8 cellular contexts compared by ENCODE assay signal in genomic region chr2:232890896-232891601, GRCh38. TPM values are rescaled to one million over a fixed set of nuclear protein-coding genes. Genes with fewer than 3 reads are reported as not detected.
DNase-seq lines count a peak whose midpoint lies in the region; ATAC-seq and TF ChIP-seq lines count a peak whose summit lies in the region.

No MANE protein-coding gene starts in this region.

- H3K4me3 ChIP-seq in stomach, result no peak overlapping the region

- no peak overlapping the region for H3K27ac ChIP-seq in stomach

- peak; percentile 67 for DNase-seq in NCI-H1436 (lab: John Stamatoyannopoulos, UW)
- no peak for DNase-seq in NCI-H1436 treated with DMSO at 0.1 percent for 48 hours (lab: John Stamatoyannopoulos, UW)
- DNase-seq in left ventricle myocardium superior, result no peak
- peak; percentile 24 for DNase-seq in stomach
- DNase-seq in activated gamma-delta T cell (lab: John Stamatoyannopoulos, UW), result no peak
- DNase-seq in activated CD4-positive, alpha-beta T cell treated with anti-CD3 and anti-CD28 coated beads, Interleukin-2, amount 10 ng/mL, durations not matched to agents 7 days and 5 days, result no peak

- intact Hi-C loops in left ventricle myocardium superior (cut with micrococcal nuclease) (no loop called here), stomach (cut with DNase I; ENCODE audit: low total_unique reads) (no loop called here)

- POLR2A ChIA-PET in activated CD4-positive, alpha-beta T cell treated with anti-CD3 and anti-CD28 coated beads, Interleukin-2, amount 10 ng/mL, durations not matched to agents 7 days and 5 days (lab: Charles Lee), result no interaction called here

- TF ChIP-seq POLR2A in stomach (IDR thresholded peaks at IDR 0.05), result no peak

- no peak for TF ChIP-seq CTCF in stomach (IDR thresholded peaks at IDR 0.05)

- no peaks in the 10 kb centered on the region for H3K9me3 Mint-ChIP-seq in activated CD4-positive, alpha-beta T cell treated with anti-CD3 and anti-CD28 coated beads, Interleukin-2, amount 10 ng/mL, durations not matched to agents 7 days and 5 days

- H3K27me3 ChIP-seq in stomach, result peaks cover 0 to 60% (median 0%) of the 10 kb centered on the region in 3 donors

- no peak overlapping the region for H3K4me3 Mint-ChIP-seq in activated CD4-positive, alpha-beta T cell treated with anti-CD3 and anti-CD28 coated beads, Interleukin-2, amount 10 ng/mL, durations not matched to agents 7 days and 5 days

- no peak overlapping the region for H3K27ac Mint-ChIP-seq in activated CD4-positive, alpha-beta T cell treated with anti-CD3 and anti-CD28 coated beads, Interleukin-2, amount 10 ng/mL, durations not matched to agents 7 days and 5 days

- no peaks in the 10 kb centered on the region for H3K4me1 Mint-ChIP-seq in activated CD4-positive, alpha-beta T cell treated with anti-CD3 and anti-CD28 coated beads, Interleukin-2, amount 10 ng/mL, durations not matched to agents 7 days and 5 days

- peaks cover 0 to 5% (median 0%) of the 10 kb centered on the region in 4 donors for H3K4me1 ChIP-seq in stomach

- ATAC-seq in SK-N-SH treated with all-trans-retinoic acid at 6 μM for 48 hours, result peak; percentile 48
- peak; percentile 49 for ATAC-seq in left ventricle myocardium superior
- ATAC-seq in HG03571 (IDR thresholded peaks at IDR 0.05; ENCODE audit: unreplicated experiment), result no peak

- WGBS in stomach, 5 donors, result 45 to 58% (median 52%) methylated on average over 18 to 23 of the region's 23 CpGs

- peaks cover 0 to 12% (median 3%) of the 10 kb centered on the region in 4 donors for H3K36me3 ChIP-seq in stomach

- H3K27me3 Mint-ChIP-seq in activated CD4-positive, alpha-beta T cell treated with anti-CD3 and anti-CD28 coated beads, Interleukin-2, amount 10 ng/mL, durations not matched to agents 7 days and 5 days, result peaks cover 3% of the 10 kb centered on the region

- CTCF ChIA-PET in activated CD4-positive, alpha-beta T cell treated with anti-CD3 and anti-CD28 coated beads, Interleukin-2, amount 10 ng/mL, durations not matched to agents 7 days and 5 days (lab: Charles Lee), result interaction anchor here (0.6 kb wide), 1 partner anchor 280 kb away, joined by 4 read pairs; no protein-coding TSS in a partner anchor

- no peaks in the 10 kb centered on the region for H3K9me3 ChIP-seq in stomach

- TF ChIP-seq EP300 in stomach (IDR thresholded peaks at IDR 0.05), result no peak

- no peaks in the 10 kb centered on the region for H3K36me3 Mint-ChIP-seq in activated CD4-positive, alpha-beta T cell treated with anti-CD3 and anti-CD28 coated beads, Interleukin-2, amount 10 ng/mL, durations not matched to agents 7 days and 5 days (ENCODE audit: low read depth)

TF ChIP-seq in SK-N-SH treated with all-trans-retinoic acid at 6 μM for 48 hours, 23 proteins besides CTCF, POLR2A, EP300 and RAD21:
- no peak for TF ChIP-seq ISL1 (CRISPR knock-in tag; IDR thresholded peaks at IDR 0.05)
- no peak for TF ChIP-seq GLIS3 (CRISPR knock-in tag; IDR thresholded peaks at IDR 0.05)
- no peak for TF ChIP-seq PPARA (CRISPR knock-in tag; IDR thresholded peaks at IDR 0.05; ENCODE audit: borderline replicate concordance)
- TF ChIP-seq TOX (CRISPR knock-in tag; IDR thresholded peaks at IDR 0.05; ENCODE audit: borderline replicate concordance), result no peak
- TF ChIP-seq ESRRG (CRISPR knock-in tag; IDR thresholded peaks at IDR 0.05), result no peak
- no peak for TF ChIP-seq ZNF565 (CRISPR knock-in tag; conservative IDR thresholded peaks at IDR 0.05; ENCODE audit: low read depth)
- TF ChIP-seq CSRNP3 (CRISPR knock-in tag; IDR thresholded peaks at IDR 0.05), result no peak
- TF ChIP-seq SNAI2 (CRISPR knock-in tag; IDR thresholded peaks at IDR 0.05), result no peak
- TF ChIP-seq ZFP30 (CRISPR knock-in tag; IDR thresholded peaks at IDR 0.05), result no peak
- no peak for TF ChIP-seq RARB (CRISPR knock-in tag; IDR thresholded peaks at IDR 0.05)
- no peak for TF ChIP-seq ZNF70 (CRISPR knock-in tag; IDR thresholded peaks at IDR 0.05)
- no peak for TF ChIP-seq TSHZ2 (CRISPR knock-in tag; IDR thresholded peaks at IDR 0.05)
- TF ChIP-seq ZNF8 (CRISPR knock-in tag; IDR thresholded peaks at IDR 0.05), result no peak
- TF ChIP-seq POU6F1 (CRISPR knock-in tag; IDR thresholded peaks at IDR 0.05; ENCODE audit: borderline replicate concordance, low read depth), result no peak
- TF ChIP-seq TCF4 (CRISPR knock-in tag; IDR thresholded peaks at IDR 0.05; ENCODE audit: borderline replicate concordance), result no peak

RNA-seq across cellular contexts. Expression of gene SNORC, which starts 21.0 kb away (rescaled TPM):
- total RNA-seq in left ventricle myocardium superior (1.3 TPM), stomach (10 to 100 TPM in 2 of 5 donors, 1 to 10 TPM in 1, under 1 TPM in 1, not detected in 1; 0.55 to 23.8 (median 7.1) TPM)
- 1 to 10 TPM; 2.1 to 7.5 (median 6.3) TPM for polyA plus RNA-seq in stomach
- total RNA-seq in activated CD4-positive, alpha-beta T cell treated with anti-CD3 and anti-CD28 coated beads, Interleukin-2, amount 10 ng/mL, durations not matched to agents 7 days and 5 days, result 1 to 10 TPM in 1 of 2 experiments, under 1 TPM in 1; 0.97 to 1.1 TPM

Comparison
In these comparisons a context has a peak if more than half of its experiments do, and no peak if none do; other contexts are left out.
1. DNase-seq: peak in NCI-H1436 (single experiment) and stomach (single experiment); none in NCI-H1436 treated with DMSO at 0.1 percent for 48 hours (single experiment), left ventricle myocardium superior (single experiment), activated gamma-delta T cell (single experiment) and activated CD4-positive, alpha-beta T cell treated with anti-CD3 and anti-CD28 coated beads, Interleukin-2, amount 10 ng/mL, durations not matched to agents 7 days and 5 days (single experiment).